In genomic region chr6:150005761-150006651, GRCh38 we compare ENCODE assay signal across 10 cellular contexts. TPM values are rescaled to one million over a fixed set of nuclear protein-coding genes. Genes with fewer than 3 reads are reported as not detected.
DNase-seq lines count a peak whose midpoint lies in the region; ATAC-seq and TF ChIP-seq lines count a peak whose summit lies in the region.
"Had no signal": no experiment of that assay in that cellular context is flagged by ENCODE, and none has a peak within 500 bp of the region (broad histone marks: within the 10 kb centered on the region; RNA-seq: fewer than 3 reads in every experiment).

No MANE protein-coding gene starts in this region.

- TF ChIP-seq CTCF in BJ (IDR thresholded peaks at IDR 0.05; ENCODE audit: insufficient read depth, low read depth, low read length) = no peak
- TF ChIP-seq CTCF in MM.1S (IDR thresholded peaks at IDR 0.05; ENCODE audit: low read length) = no peak
- TF ChIP-seq CTCF in dorsolateral prefrontal cortex (IDR thresholded peaks at IDR 0.05 in 54 of 56, conservative IDR thresholded peaks at IDR 0.05 in 2 of 56; ENCODE audit: low read depth in 1 of 56, partially characterized antibody in 56 of 56) = no peak
- TF ChIP-seq CTCF in GM20000 (IDR thresholded peaks at IDR 0.05; ENCODE audit: extremely low read depth, missing control alignments) = no peak

- ATAC-seq in natural killer cell treated with Interleukin-12 subunit alpha and Interleukin-12 subunit beta and Interleukin-15 and Interleukin-18, amount 100 ng/mL, for 72 hours = no peak
- no peak for ATAC-seq in GM21576 (IDR thresholded peaks at IDR 0.05; ENCODE audit: unreplicated experiment)

- H3K27me3 ChIP-seq in BJ (ENCODE audit: control insufficient read depth, insufficient read depth, low read length) = peaks cover 15% of the 10 kb centered on the region
- H3K27me3 ChIP-seq in MM.1S (replicated peaks; ENCODE audit: insufficient read depth, low read length) = peaks cover 14% of the 10 kb centered on the region
- H3K27me3 ChIP-seq in dorsolateral prefrontal cortex = peaks cover 0 to 70% (median 33%) of the 10 kb centered on the region in 45 donors

- POLR2A ChIA-PET in BJ (lab: Charles Lee) = no interaction called here

- H3K4me1 ChIP-seq in MM.1S (ENCODE audit: low read length) = 0 out of 2 replicates have a peak, but pooled peaks cover 4% of the 10 kb centered on the region

- H3K27ac Mint-ChIP-seq in natural killer cell treated with Interleukin-12 subunit alpha and Interleukin-12 subunit beta and Interleukin-15 and Interleukin-18, amount 100 ng/mL, for 72 hours = peak overlapping the region; percentile 34 to 46

- H4K20me1 ChIP-seq in MM.1S (ENCODE audit: insufficient read depth, low read length) = no peaks in the 10 kb centered on the region

- no peaks in the 10 kb centered on the region for H3F3A ChIP-seq in MM.1S (ENCODE audit: insufficient read depth, low read length)

- no peak overlapping the region for H3K27ac ChIP-seq in MM.1S (ENCODE audit: low read length)
- no peak overlapping the region for H3K27ac ChIP-seq in dorsolateral prefrontal cortex
- H3K27ac ChIP-seq: HL-60 had no signal

- H3K36me3 ChIP-seq in BJ (ENCODE audit: control insufficient read depth, insufficient read depth, low read length) (no peaks in the 10 kb centered on the region), MM.1S (replicated peaks; ENCODE audit: insufficient read depth, low read length) (no peaks in the 10 kb centered on the region)

- intact Hi-C loops in dorsolateral prefrontal cortex (cut with DNase I) = loop anchor here in 1 of 2 donors (5.0 kb wide), 1 partner anchor 164 kb away; no protein-coding TSS in a partner anchor

- H3K36me3 Mint-ChIP-seq in natural killer cell treated with Interleukin-12 subunit alpha and Interleukin-12 subunit beta and Interleukin-15 and Interleukin-18, amount 100 ng/mL, for 72 hours = no peaks in the 10 kb centered on the region

- H3K4me1 Mint-ChIP-seq in natural killer cell treated with Interleukin-12 subunit alpha and Interleukin-12 subunit beta and Interleukin-15 and Interleukin-18, amount 100 ng/mL, for 72 hours (ENCODE audit: low read depth in 2 of 2) = peaks cover 25 to 34% of the 10 kb centered on the region in 2 donors

- H2AFZ ChIP-seq in MM.1S (ENCODE audit: low read length) = peak overlapping the region; percentile 83; the same call in 1 of the 2 replicates

- H3K9me2 ChIP-seq in MM.1S (replicated peaks; ENCODE audit: insufficient read depth, low read length) = no peaks in the 10 kb centered on the region

- DNase-seq in BJ (ENCODE audit: low read depth) (no peak), MM.1S (no peak), dorsolateral prefrontal cortex (no peak), SIG-M5 (lab: John Stamatoyannopoulos, UW) (no peak), GM20000 (ENCODE audit: low spot score) (no peak), NCI-H2227 (lab: John Stamatoyannopoulos, UW; ENCODE audit: unreplicated experiment) (no peak)
- DNase-seq in natural killer cell treated with Interleukin-12 subunit alpha and Interleukin-12 subunit beta and Interleukin-15 and Interleukin-18, amount 100 ng/mL, for 72 hours (ENCODE audit: low spot score) = no peak

- H3K9ac ChIP-seq in MM.1S (ENCODE audit: low read length) = no peak overlapping the region

- no peaks in the 10 kb centered on the region for H3K9me3 Mint-ChIP-seq in natural killer cell treated with Interleukin-12 subunit alpha and Interleukin-12 subunit beta and Interleukin-15 and Interleukin-18, amount 100 ng/mL, for 72 hours

- peak overlapping the region; percentile 83 for H3K4me3 Mint-ChIP-seq in natural killer cell treated with Interleukin-12 subunit alpha and Interleukin-12 subunit beta and Interleukin-15 and Interleukin-18, amount 100 ng/mL, for 72 hours

- CTCF ChIA-PET in BJ (lab: Yijun Ruan, JAX) = interaction anchor here (1.2 to 1.4 kb wide), 2 partner anchors 10 to 65 kb away, joined by 3 to 4 read pairs; no protein-coding TSS in a partner anchor

- peaks cover 27 to 33% of the 10 kb centered on the region in 2 donors for H3K27me3 Mint-ChIP-seq in natural killer cell treated with Interleukin-12 subunit alpha and Interleukin-12 subunit beta and Interleukin-15 and Interleukin-18, amount 100 ng/mL, for 72 hours

- no peaks in the 10 kb centered on the region for H3K79me2 ChIP-seq in MM.1S (ENCODE audit: low read length)

- H3K9me3 ChIP-seq in MM.1S (replicated peaks; ENCODE audit: insufficient read depth, low read length) = no peaks in the 10 kb centered on the region

- H3K4me3 ChIP-seq in BJ (ENCODE audit: low read depth, low read length) (peak overlapping the region; percentile 53; the same call in 1 of the 2 replicates), MM.1S (ENCODE audit: low read length) (peak overlapping the region; percentile 67), dorsolateral prefrontal cortex (peak overlapping the region in 56 of 59 donors; percentile 36 to 78 (median 63))

- H3K4me2 ChIP-seq in MM.1S (ENCODE audit: low read depth, low read length) = peak overlapping the region; percentile 65; the same call in 1 of the 2 replicates

RNA-seq across cellular contexts. Expression of gene RAET1L, which starts 19.3 kb away (rescaled TPM):
- not detected in 2 replicates for polyA plus RNA-seq in BJ (2011; rRNA removed)
- polyA minus RNA-seq in BJ (2011; rRNA and poly(A)+ RNA removed) = not detected in 2 replicates
- total RNA-seq in dorsolateral prefrontal cortex = not detected
- total RNA-seq in natural killer cell treated with Interleukin-12 subunit alpha and Interleukin-12 subunit beta and Interleukin-15 and Interleukin-18, amount 100 ng/mL, for 72 hours = not detected
- total RNA-seq: omental fat pad had no signal

RNA-seq across cellular contexts. Expression of gene ULBP1, which starts 42.3 kb away (rescaled TPM):
- polyA plus RNA-seq in BJ (2011; rRNA removed) = 2.6 TPM in 2 replicates
- polyA minus RNA-seq in BJ (2011; rRNA and poly(A)+ RNA removed) = 0.43 and 0.93 TPM in 2 replicates
- total RNA-seq in dorsolateral prefrontal cortex = 1 to 10 TPM in 1 of 120 experiments, under 1 TPM in 57, not detected in 62; 0.12 to 1.1 (median 0.26) TPM
- total RNA-seq in natural killer cell treated with Interleukin-12 subunit alpha and Interleukin-12 subunit beta and Interleukin-15 and Interleukin-18, amount 100 ng/mL, for 72 hours = 1 to 10 TPM in 1 of 2 donors, under 1 TPM in 1; 0.31 to 1.5 TPM
